8 cellular contexts compared by ENCODE assay signal in the genomic region with DNA sequence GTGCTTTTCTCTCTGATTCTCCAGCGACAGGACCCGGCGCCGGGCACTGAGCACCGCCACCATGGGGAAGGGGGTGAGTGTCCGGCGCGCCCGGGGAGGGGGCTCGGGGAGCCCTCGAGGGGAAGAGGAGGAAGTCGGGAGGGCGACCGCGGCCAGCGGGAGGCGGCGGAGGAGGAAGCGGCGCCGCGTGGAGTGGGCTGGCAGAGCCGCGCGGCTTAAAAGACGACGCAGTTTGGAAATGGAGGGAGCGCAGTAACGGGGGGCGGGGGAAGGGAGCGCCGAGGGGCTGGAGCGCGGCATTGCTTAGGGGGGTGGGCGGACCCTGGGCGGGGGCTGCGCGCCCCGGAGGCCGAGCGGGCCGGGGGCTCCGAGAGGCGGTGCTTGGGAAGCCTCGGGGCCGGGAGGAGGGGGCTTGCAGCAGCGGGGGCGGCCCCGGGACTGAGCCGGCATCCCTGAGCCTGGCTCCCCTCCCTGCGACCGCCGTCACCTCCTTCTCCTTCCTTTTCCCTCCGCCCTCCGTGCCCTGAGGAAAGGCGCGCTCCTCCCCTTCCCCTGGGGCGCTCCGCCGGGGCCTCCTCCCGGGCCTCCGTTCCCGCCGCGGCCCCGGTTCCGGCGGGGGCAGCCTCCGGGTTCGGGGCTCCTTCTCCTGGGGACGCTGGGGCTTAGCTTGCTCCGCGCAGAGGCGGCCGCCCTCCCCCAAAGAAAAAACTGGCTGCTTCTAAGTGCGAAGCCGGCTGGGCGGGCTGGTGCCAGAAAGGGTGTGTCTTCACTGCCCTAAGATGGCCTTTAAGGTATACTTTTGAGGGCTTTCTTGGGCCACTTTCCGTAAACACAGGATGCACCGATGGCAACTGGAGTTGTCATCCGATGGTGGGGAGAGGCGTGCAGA. TPM values are rescaled to one million over a fixed set of nuclear protein-coding genes. Genes with fewer than 3 reads are reported as not detected.
DNase-seq lines count a peak whose midpoint lies in the region; ATAC-seq and TF ChIP-seq lines count a peak whose summit lies in the region.

No MANE protein-coding gene starts in this region.

- H3K27me3 ChIP-seq in HL-60 (ENCODE audit: insufficient read depth, poor library complexity, severe bottlenecking), result no peaks in the 10 kb centered on the region

- H3K27ac ChIP-seq in HL-60 (replicated peaks) (peak overlapping the region; percentile 97), SK-N-MC (peak overlapping the region; percentile 84)

- H3K4me3 ChIP-seq in HL-60 (replicated peaks; ENCODE audit: insufficient read depth, low read length) (peak overlapping the region; percentile 69), SK-N-MC (peak overlapping the region; percentile 83)

- intact Hi-C loops in left cardiac atrium (cut with DNase I), result loop anchor here in 1 of 2 donors (10.0 kb wide), 1 partner anchor 111 kb away; no protein-coding TSS in a partner anchor
- intact Hi-C loops in posterior cingulate gyrus (cut with DNase I), result loop anchor here (1.0 kb wide), 1 partner anchor 205 kb away; no protein-coding TSS in a partner anchor

- peak overlapping the region; percentile 92 for H3K9ac ChIP-seq in SK-N-MC (ENCODE audit: insufficient read length)

- DNase-seq in activated CD4-positive, CD25-positive, alpha-beta regulatory T cell treated with anti-CD3 and anti-CD28 coated beads, Interleukin-2, amount 50 U/mL, for 16 hours (ENCODE audit: low read depth, low spot score), result peak; percentile 40
- DNase-seq in HL-60 (ENCODE audit: low read depth in 1 of 2, low spot score in 1 of 2) (peak; percentile 47 to 65), SK-N-MC (ENCODE audit: low read depth, low spot score) (no peak), left cardiac atrium (peak; percentile 79), posterior cingulate gyrus (peak in 8 of 10 donors; percentile 42 to 93 (median 54))
- DNase-seq in activated naive CD8-positive, alpha-beta T cell treated with anti-CD3 and anti-CD28 coated beads, Interleukin-2, amount 50 U/mL, for 16 hours (ENCODE audit: low read depth, low spot score), result peak; percentile 14

- peaks cover 47% of the 10 kb centered on the region for H3K36me3 ChIP-seq in SK-N-MC (ENCODE audit: insufficient read depth, low read length)

- no peak for TF ChIP-seq CTCF in HL-60 (IDR thresholded peaks at IDR 0.05; ENCODE audit: insufficient read depth, low read length)

- no peak for ATAC-seq in activated CD4-positive, CD25-positive, alpha-beta regulatory T cell treated with anti-CD3 and anti-CD28 coated beads, Interleukin-2, amount 50 U/mL, for 24 hours
- ATAC-seq in left cardiac atrium, result peak; percentile 38 to 57
- ATAC-seq in HG03439 (IDR thresholded peaks at IDR 0.05; ENCODE audit: unreplicated experiment), result no peak

- H3K9me3 ChIP-seq in SK-N-MC (ENCODE audit: low read depth, low read length), result no peaks in the 10 kb centered on the region

RNA-seq across cellular contexts. Expression of a gene that starts 0.7 kb away (rescaled TPM):
- 100 to 1,000 TPM; 183 to 281 TPM for total RNA-seq in left cardiac atrium

Comparison
In these comparisons a context has a peak if more than half of its experiments do, and no peak if none do; other contexts are left out.
1. ATAC-seq: peak in left cardiac atrium (2 of 2); none in activated CD4-positive, CD25-positive, alpha-beta regulatory T cell treated with anti-CD3 and anti-CD28 coated beads, Interleukin-2, amount 50 U/mL, for 24 hours (0 of 2) and HG03439 (single experiment).